In the genomic region with DNA sequence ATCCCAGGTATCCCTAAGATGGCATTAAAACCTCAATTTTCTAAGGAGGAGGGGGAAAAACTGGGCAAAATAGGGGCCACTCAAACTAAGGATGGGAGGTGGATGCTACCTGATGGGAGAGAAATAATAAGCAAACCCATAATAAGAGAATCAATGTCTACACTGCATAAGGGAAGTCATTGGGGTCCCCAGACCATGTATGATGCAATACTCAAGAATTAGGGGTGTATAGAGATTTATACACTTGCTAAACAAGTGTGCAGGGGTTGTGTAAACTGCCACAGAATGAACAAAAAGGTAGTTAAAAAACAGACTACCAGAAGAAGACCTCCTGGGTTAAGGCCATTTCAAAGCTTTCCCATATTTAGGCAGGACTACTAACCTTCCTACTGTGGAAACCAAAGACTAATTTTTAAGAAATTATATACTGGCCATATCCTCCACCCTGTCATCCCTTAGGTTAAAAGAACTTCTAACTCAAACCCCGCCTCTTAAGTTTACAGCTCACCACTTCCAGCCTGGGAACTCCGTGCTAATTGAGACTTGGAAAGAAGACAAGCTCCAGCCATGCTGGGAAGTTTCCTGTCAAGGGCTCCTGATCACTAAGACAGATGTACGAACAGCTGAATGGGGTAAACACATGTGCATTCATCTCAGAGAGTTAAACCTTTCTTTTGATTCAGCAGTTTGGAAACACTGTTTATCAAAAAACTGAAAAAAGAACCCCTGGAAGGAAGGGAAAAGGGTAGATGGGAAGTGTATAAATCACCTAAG, we compare ENCODE assay signal across 1 cellular context.
TF ChIP-seq lines count a peak whose summit lies in the region.

No MANE protein-coding gene starts in this region.

TF ChIP-seq in HepG2, 621 proteins besides CTCF, POLR2A, EP300 and RAD21:
- no peak for TF ChIP-seq FOXA1 (IDR thresholded peaks at IDR 0.05)
- no peak for TF ChIP-seq FOXA1 (CRISPR knock-in tag; IDR thresholded peaks at IDR 0.05)
- peak; percentile 48; the same call in 1 of the 2 replicates for TF ChIP-seq CEBPB (IDR thresholded peaks at IDR 0.05; ENCODE audit: borderline replicate concordance, low read depth, low read length)
TF ChIP-seq in HepG2: peak in this region for 1.
